8 cellular contexts compared by ENCODE assay signal in the genomic region with DNA sequence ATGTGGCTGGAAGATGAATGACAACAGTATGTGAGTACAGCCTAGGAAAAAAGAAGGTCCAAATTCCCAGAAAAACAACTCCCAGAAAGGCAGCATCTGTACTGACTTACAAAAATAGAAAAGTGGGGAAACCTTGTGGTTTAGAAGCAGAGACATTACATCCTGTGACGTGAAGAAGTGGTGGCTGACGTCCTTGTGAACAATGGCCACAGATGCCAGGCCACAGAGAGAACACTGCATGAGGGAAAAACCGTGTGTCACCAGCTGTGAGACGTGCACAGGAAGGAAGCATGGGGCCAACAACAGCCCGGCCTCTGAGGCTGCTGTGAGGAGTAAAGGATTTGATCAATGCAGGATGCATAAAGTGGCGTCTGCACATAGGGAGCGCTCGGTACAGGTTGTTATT.
A peak's percentile ranks its signal among the peaks of the same experiment; 100 is the strongest.
DNase-seq lines count a peak whose midpoint lies in the region; ATAC-seq and TF ChIP-seq lines count a peak whose summit lies in the region.

No MANE protein-coding gene starts in this region.

- DNase-seq in GF-D8 (lab: John Stamatoyannopoulos, UW) (peak; percentile 4), right lobe of liver (no peak), NCI-H1417 treated with DMSO at 0.1 percent for 48 hours (lab: John Stamatoyannopoulos, UW) (no peak), dedifferentiated amniotic fluid mesenchymal stem cell (ENCODE audit: extremely low spot score) (no peak), PC-3 (no peak)
- peak; percentile 68 for DNase-seq in activated CD8-positive, alpha-beta memory T cell treated with anti-CD3 and anti-CD28 coated beads, Interleukin-2, amount 50 U/mL, for 48 hours

- CTCF ChIA-PET in PC-3 (lab: Charles Lee) = no interaction called here

- H3K9me2 ChIP-seq in PC-3 (replicated peaks; ENCODE audit: low read length) = no peaks in the 10 kb centered on the region

- ATAC-seq in HG03521 (IDR thresholded peaks at IDR 0.05; ENCODE audit: unreplicated experiment) = peak; percentile 42
- peak in 3 of 4 donors; percentile 19 to 40 (median 21) for ATAC-seq in right lobe of liver
- no peak for ATAC-seq in GM21526 (IDR thresholded peaks at IDR 0.05; ENCODE audit: low FRiP score, unreplicated experiment)
- ATAC-seq in PC-3 = no peak

- peaks cover 6% of the 10 kb centered on the region for H3F3A ChIP-seq in PC-3 (ENCODE audit: low read length, unreplicated experiment)

- TF ChIP-seq POLR2A in right lobe of liver (IDR thresholded peaks at IDR 0.05) = no peak

- POLR2A ChIA-PET in PC-3 (lab: Charles Lee; ENCODE audit: unreplicated experiment) = no interaction called here

- no peaks in the 10 kb centered on the region for H3K27me3 ChIP-seq in right lobe of liver
- H3K27me3 ChIP-seq in PC-3 (ENCODE audit: low read length) = no peaks in the 10 kb centered on the region

- TF ChIP-seq CTCF in right lobe of liver (IDR thresholded peaks at IDR 0.05) (no peak), PC-3 (conservative IDR thresholded peaks at IDR 0.05; ENCODE audit: low read depth, low read length) (no peak)

- intact Hi-C loops in right lobe of liver (cut with DNase I) = no loop called here
- intact Hi-C loops in PC-3 (cut with micrococcal nuclease) = no loop called here

- no TSS peak for BruUV-seq in PC-3 (replicated peaks; lab: Mats Ljungman, UMichigan)

- H3K27ac ChIP-seq in right lobe of liver (no peak overlapping the region), PC-3 (ENCODE audit: low read length) (no peak overlapping the region)

- H3K4me1 ChIP-seq in right lobe of liver (peaks cover 0 to 14% (median 0%) of the 10 kb centered on the region in 4 donors), PC-3 (ENCODE audit: insufficient read depth, low read length) (peaks cover 29% of the 10 kb centered on the region)

- H3K4me2 ChIP-seq in PC-3 (ENCODE audit: low read length) = no peak overlapping the region

- H3K9me3 ChIP-seq in right lobe of liver (no peaks in the 10 kb centered on the region), PC-3 (ENCODE audit: low read length) (no peaks in the 10 kb centered on the region)

- no peaks in the 10 kb centered on the region for H3K79me2 ChIP-seq in PC-3 (ENCODE audit: low read length)

- H4K20me1 ChIP-seq in PC-3 (ENCODE audit: low read length) = no peaks in the 10 kb centered on the region

- no peak overlapping the region for H2AFZ ChIP-seq in PC-3 (ENCODE audit: low read length)

- no peak overlapping the region for H3K9ac ChIP-seq in PC-3 (ENCODE audit: low read length)

- H3K36me3 ChIP-seq in right lobe of liver (no peaks in the 10 kb centered on the region), PC-3 (ENCODE audit: low read depth, low read length) (no peaks in the 10 kb centered on the region)

- no peak overlapping the region for H3K4me3 ChIP-seq in right lobe of liver
- H3K4me3 ChIP-seq in PC-3 (ENCODE audit: low read length) = no peak overlapping the region

- 40% methylated on average over 6 of the region's 8 CpGs for WGBS in right lobe of liver (ENCODE audit: insufficient coverage, low coverage, low lambda C conversion rate, missing lambda C conversion rate)

Comparison
In these comparisons a context has a peak if more than half of its experiments do, and no peak if none do; other contexts are left out.
1. DNase-seq: peak in GF-D8 (single experiment) and activated CD8-positive, alpha-beta memory T cell treated with anti-CD3 and anti-CD28 coated beads, Interleukin-2, amount 50 U/mL, for 48 hours (single experiment); none in right lobe of liver (0 of 3), NCI-H1417 treated with DMSO at 0.1 percent for 48 hours (single experiment), dedifferentiated amniotic fluid mesenchymal stem cell (single experiment) and PC-3 (single experiment).
2. ATAC-seq: peak in HG03521 (single experiment) and right lobe of liver (3 of 4); none in GM21526 (single experiment) and PC-3 (single experiment).